In genomic region chr11:6486938-6487337, GRCh38 we compare ENCODE assay signal across 35 cellular contexts. TPM values are rescaled to one million over a fixed set of nuclear protein-coding genes. Genes with fewer than 3 reads are reported as not detected.
"Had no signal": no experiment of that assay in that cellular context is flagged by ENCODE, and none has a peak within 500 bp of the region (broad histone marks: within the 10 kb centered on the region; RNA-seq: fewer than 3 reads in every experiment).

No MANE protein-coding gene starts in this region.

- H3K4me3 ChIP-seq: ascending aorta, breast epithelium, cardiac muscle cell, coronary artery, dorsolateral prefrontal cortex, esophagus muscularis mucosa, gastrocnemius medialis, heart left ventricle had no signal

- DNase-seq: activated B cell treated with CpG ODN at 0.5 μM for 24 hours; activated CD4-positive, alpha-beta memory T cell treated with anti-CD3 and anti-CD28 coated beads, Interleukin-2, amount 10 ng/mL, durations not matched to agents 7 days and 5 days; activated CD4-positive, alpha-beta T cell treated with anti-CD3 and anti-CD28 coated beads for 36 hours; activated CD4-positive, alpha-beta T cell treated with anti-CD3 and anti-CD28 coated beads, Interleukin-2, amount 10 ng/mL, durations not matched to agents 24 days and 14 days; activated CD8-positive, alpha-beta memory T cell treated with anti-CD3 and anti-CD28 coated beads, Interleukin-2, amount 50 U/mL, for 48 hours; activated gamma-delta T cell; activated naive CD4-positive, alpha-beta T cell; activated naive CD4-positive, alpha-beta T cell treated with anti-CD3 and anti-CD28 coated beads, Interleukin-2, amount 10 ng/mL, durations not matched to agents 7 days and 5 days; activated naive CD8-positive, alpha-beta T cell treated with anti-CD3 and anti-CD28 coated beads, Interleukin-2, amount 10 ng/mL, durations not matched to agents 7 days and 5 days; activated T-cell treated with anti-CD3 and anti-CD28 coated beads for 4 hours; activated T-cell treated with anti-CD3 and anti-CD28 coated beads, Interleukin-2, amount 50 U/mL, for 24 hours; activated T-cell treated with anti-CD3 and anti-CD28 coated beads, Interleukin-2, amount 50 U/mL, for 72 hours; central memory CD4-positive, alpha-beta T cell; cerebellar nuclear complex; dorsolateral prefrontal cortex; effector memory CD8-positive, alpha-beta T cell; erythroblast; foreskin keratinocyte; gastrocnemius medialis; glutamatergic neuron; heart left ventricle; T-helper 1 cell; T-helper 17 cell; T1000; WERI-Rb-1 had no signal

- H3K27me3 Mint-ChIP-seq: activated B cell treated with CpG ODN at 0.5 μM for 24 hours; activated CD4-positive, alpha-beta memory T cell treated with anti-CD3 and anti-CD28 coated beads, Interleukin-2, amount 10 ng/mL, durations not matched to agents 7 days and 5 days; activated CD4-positive, alpha-beta T cell treated with anti-CD3 and anti-CD28 coated beads for 36 hours; activated CD4-positive, alpha-beta T cell treated with anti-CD3 and anti-CD28 coated beads, Interleukin-2, amount 10 ng/mL, durations not matched to agents 24 days and 14 days; activated naive CD4-positive, alpha-beta T cell treated with anti-CD3 and anti-CD28 coated beads, Interleukin-2, amount 10 ng/mL, durations not matched to agents 7 days and 5 days; activated naive CD8-positive, alpha-beta T cell treated with anti-CD3 and anti-CD28 coated beads, Interleukin-2, amount 10 ng/mL, durations not matched to agents 7 days and 5 days; activated T-cell treated with anti-CD3 and anti-CD28 coated beads, Interleukin-2, amount 50 U/mL, for 24 hours; brain; dendritic cell treated with granulocyte-macrophage colony-stimulating factor and Interleukin-4, amounts not matched to agents 40 ng/mL and 50 ng/mL, for 4 days; effector memory CD8-positive, alpha-beta T cell; T-helper 17 cell had no signal

- H3K27ac Mint-ChIP-seq: activated B cell treated with CpG ODN at 0.5 μM for 24 hours; activated CD4-positive, alpha-beta memory T cell treated with anti-CD3 and anti-CD28 coated beads, Interleukin-2, amount 10 ng/mL, durations not matched to agents 7 days and 5 days; activated CD4-positive, alpha-beta T cell treated with anti-CD3 and anti-CD28 coated beads, Interleukin-2, amount 10 ng/mL, durations not matched to agents 24 days and 14 days; activated naive CD4-positive, alpha-beta T cell treated with anti-CD3 and anti-CD28 coated beads, Interleukin-2, amount 10 ng/mL, durations not matched to agents 7 days and 5 days; activated naive CD4-positive, alpha-beta T cell treated with anti-CD3 and anti-CD28 coated beads, Interleukin-2, amount 50 U/mL, for 72 hours; activated naive CD8-positive, alpha-beta T cell treated with anti-CD3 and anti-CD28 coated beads, Interleukin-2, amount 10 ng/mL, durations not matched to agents 7 days and 5 days; activated T-cell treated with anti-CD3 and anti-CD28 coated beads, Interleukin-2, amount 50 U/mL, for 24 hours; activated T-cell treated with anti-CD3 and anti-CD28 coated beads, Interleukin-2, amount 50 U/mL, for 72 hours; brain; dendritic cell treated with granulocyte-macrophage colony-stimulating factor and Interleukin-4, amounts not matched to agents 40 ng/mL and 50 ng/mL, for 4 days; effector memory CD8-positive, alpha-beta T cell; T-helper 17 cell; T-helper 2 cell treated with Interferon-gamma antibody and Interleukin-4, amounts not matched to agents 5 μg/mL and 100 μg/mL, for 36 hours had no signal

- H3K27ac ChIP-seq: ascending aorta, breast epithelium, cardiac muscle cell, coronary artery, esophagus muscularis mucosa, foreskin keratinocyte, gastrocnemius medialis, WERI-Rb-1 had no signal

- H3K9me3 Mint-ChIP-seq: activated B cell treated with CpG ODN at 0.5 μM for 24 hours; activated CD4-positive, alpha-beta memory T cell treated with anti-CD3 and anti-CD28 coated beads, Interleukin-2, amount 10 ng/mL, durations not matched to agents 7 days and 5 days; activated CD4-positive, alpha-beta T cell treated with anti-CD3 and anti-CD28 coated beads, Interleukin-2, amount 10 ng/mL, durations not matched to agents 24 days and 14 days; activated naive CD4-positive, alpha-beta T cell treated with anti-CD3 and anti-CD28 coated beads, Interleukin-2, amount 10 ng/mL, durations not matched to agents 7 days and 5 days; activated naive CD4-positive, alpha-beta T cell treated with anti-CD3 and anti-CD28 coated beads, Interleukin-2, amount 50 U/mL, for 72 hours; activated naive CD8-positive, alpha-beta T cell treated with anti-CD3 and anti-CD28 coated beads, Interleukin-2, amount 10 ng/mL, durations not matched to agents 7 days and 5 days; activated T-cell treated with anti-CD3 and anti-CD28 coated beads, Interleukin-2, amount 50 U/mL, for 24 hours; activated T-cell treated with anti-CD3 and anti-CD28 coated beads, Interleukin-2, amount 50 U/mL, for 72 hours; brain; dendritic cell treated with granulocyte-macrophage colony-stimulating factor and Interleukin-4, amounts not matched to agents 40 ng/mL and 50 ng/mL, for 4 days; effector memory CD8-positive, alpha-beta T cell; T-helper 2 cell treated with Interferon-gamma antibody and Interleukin-4, amounts not matched to agents 5 μg/mL and 100 μg/mL, for 36 hours had no signal

- H3K4me3 Mint-ChIP-seq: activated B cell treated with CpG ODN at 0.5 μM for 24 hours; activated CD4-positive, alpha-beta memory T cell treated with anti-CD3 and anti-CD28 coated beads, Interleukin-2, amount 10 ng/mL, durations not matched to agents 7 days and 5 days; activated CD4-positive, alpha-beta T cell treated with anti-CD3 and anti-CD28 coated beads for 36 hours; activated CD4-positive, alpha-beta T cell treated with anti-CD3 and anti-CD28 coated beads, Interleukin-2, amount 10 ng/mL, durations not matched to agents 24 days and 14 days; activated naive CD4-positive, alpha-beta T cell treated with anti-CD3 and anti-CD28 coated beads, Interleukin-2, amount 10 ng/mL, durations not matched to agents 7 days and 5 days; activated naive CD8-positive, alpha-beta T cell treated with anti-CD3 and anti-CD28 coated beads, Interleukin-2, amount 10 ng/mL, durations not matched to agents 7 days and 5 days; activated T-cell treated with anti-CD3 and anti-CD28 coated beads, Interleukin-2, amount 50 U/mL, for 24 hours; activated T-cell treated with anti-CD3 and anti-CD28 coated beads, Interleukin-2, amount 50 U/mL, for 72 hours; brain; dendritic cell treated with granulocyte-macrophage colony-stimulating factor and Interleukin-4, amounts not matched to agents 40 ng/mL and 50 ng/mL, for 4 days; effector memory CD8-positive, alpha-beta T cell; T-helper 17 cell; T-helper 2 cell treated with Interferon-gamma antibody and Interleukin-4, amounts not matched to agents 5 μg/mL and 100 μg/mL, for 36 hours had no signal

- H3K36me3 ChIP-seq: breast epithelium had no signal

- H3K27me3 ChIP-seq: ascending aorta, breast epithelium, cardiac muscle cell, dorsolateral prefrontal cortex, esophagus muscularis mucosa, foreskin keratinocyte, gastrocnemius medialis, heart left ventricle had no signal

- ATAC-seq: activated CD4-positive, alpha-beta T cell treated with anti-CD3 and anti-CD28 coated beads for 36 hours; activated CD4-positive, CD25-positive, alpha-beta regulatory T cell treated with anti-CD3 and anti-CD28 coated beads, Interleukin-2, amount 50 U/mL, for 24 hours; activated naive CD4-positive, alpha-beta T cell treated with anti-CD3 and anti-CD28 coated beads, Interleukin-2, amount 50 U/mL, for 72 hours; activated T-cell treated with anti-CD3 and anti-CD28 coated beads, Interleukin-2, amount 50 U/mL, for 72 hours; effector memory CD8-positive, alpha-beta T cell; foreskin keratinocyte; gastrocnemius medialis; heart left ventricle; T-helper 17 cell had no signal

- H3K9me3 ChIP-seq: ascending aorta, breast epithelium, esophagus muscularis mucosa, gastrocnemius medialis, heart left ventricle had no signal

RNA-seq across cellular contexts. Expression of gene HPX, which starts 46.2 kb away (rescaled TPM):
- total RNA-seq: activated CD4-positive, alpha-beta T cell treated with anti-CD3 and anti-CD28 coated beads, Interleukin-2, amount 10 ng/mL, durations not matched to agents 24 days and 14 days had no signal
